ENCODE assay signal across 1 cellular context in genomic region chr17:81722184-81723120, GRCh38.
TF ChIP-seq lines count a peak whose summit lies in the region.

No MANE protein-coding gene starts in this region.

TF ChIP-seq in HepG2, 621 proteins besides CTCF, POLR2A, EP300 and RAD21 (continued from another document and continues in another):
- TF ChIP-seq ZBTB33 (CRISPR knock-in tag; IDR thresholded peaks at IDR 0.05) (no peak), ZNF362 (CRISPR knock-in tag; IDR thresholded peaks at IDR 0.05; ENCODE audit: borderline replicate concordance) (peak; percentile 79; the same call in 1 of the 2 replicates), ZNF576 (CRISPR knock-in tag; IDR thresholded peaks at IDR 0.05) (no peak), ZNF276 (CRISPR knock-in tag; IDR thresholded peaks at IDR 0.05; ENCODE audit: low read depth) (no peak), SALL2 (CRISPR knock-in tag; IDR thresholded peaks at IDR 0.05) (0 out of 2 replicates have a peak, but pooled peaks have one; percentile 30), ZC3H13 (CRISPR knock-in tag; IDR thresholded peaks at IDR 0.05) (peak; percentile 90), ZNF687 (CRISPR knock-in tag; IDR thresholded peaks at IDR 0.05) (peak; percentile 57), MED8 (CRISPR knock-in tag; IDR thresholded peaks at IDR 0.05; ENCODE audit: insufficient replicate concordance) (peak; percentile 39), DZIP1 (CRISPR knock-in tag; IDR thresholded peaks at IDR 0.05) (0 out of 2 replicates have a peak, but pooled peaks have one; percentile 49), RBM22 (optimal IDR thresholded peaks at IDR 0.05; ENCODE audit: low read length) (peak; percentile 79), MXD1 (CRISPR knock-in tag; IDR thresholded peaks at IDR 0.05) (0 out of 2 replicates have a peak, but pooled peaks have one; percentile 38), ZNF605 (CRISPR knock-in tag; IDR thresholded peaks at IDR 0.05) (peak; percentile 81), UBTF (CRISPR knock-in tag; IDR thresholded peaks at IDR 0.05) (peak; percentile 31; the same call in 1 of the 2 replicates), ZBTB7A (CRISPR knock-in tag; IDR thresholded peaks at IDR 0.05) (0 out of 2 replicates have a peak, but pooled peaks have one; percentile 30), ZNF652 (CRISPR knock-in tag; IDR thresholded peaks at IDR 0.05; ENCODE audit: borderline replicate concordance, low read depth) (no peak), TOPORS (CRISPR knock-in tag; IDR thresholded peaks at IDR 0.05) (peak; percentile 65; the same call in 1 of the 2 replicates), MAFK (conservative IDR thresholded peaks at IDR 0.05 in 1 of 2, IDR thresholded peaks at IDR 0.05 in 1 of 2; ENCODE audit: low read length in 2 of 2) (peak; percentile 100), MED1 (CRISPR knock-in tag; IDR thresholded peaks at IDR 0.05) (0 out of 2 replicates have a peak, but pooled peaks have one; percentile 25), SOX6 (IDR thresholded peaks at IDR 0.05) (no peak), SOX6 (CRISPR knock-in tag; IDR thresholded peaks at IDR 0.05) (peak; percentile 25; the same call in 1 of the 2 replicates), TBX2 (CRISPR knock-in tag; IDR thresholded peaks at IDR 0.05; ENCODE audit: borderline replicate concordance) (peak; percentile 32; the same call in 1 of the 2 replicates), ZIK1 (CRISPR knock-in tag; IDR thresholded peaks at IDR 0.05; ENCODE audit: borderline replicate concordance, low read depth) (no peak), HIC2 (CRISPR knock-in tag; IDR thresholded peaks at IDR 0.05; ENCODE audit: low read depth) (peak; percentile 64; the same call in 1 of the 2 replicates), MAZ (IDR thresholded peaks at IDR 0.05; ENCODE audit: borderline replicate concordance, low read depth, low read length) (0 out of 2 replicates have a peak, but pooled peaks have one; percentile 8), MAZ (CRISPR knock-in tag; IDR thresholded peaks at IDR 0.05; ENCODE audit: low read depth) (no peak), IRF1 (CRISPR knock-in tag; IDR thresholded peaks at IDR 0.05; ENCODE audit: low read depth) (no peak), RFX5 (IDR thresholded peaks at IDR 0.05; ENCODE audit: low read depth, low read length) (peak; percentile 77; the same call in 1 of the 2 replicates), ZSCAN21 (CRISPR knock-in tag; IDR thresholded peaks at IDR 0.05; ENCODE audit: borderline replicate concordance) (peak; percentile 54; the same call in 1 of the 2 replicates), BCL3 (CRISPR knock-in tag; IDR thresholded peaks at IDR 0.05) (0 out of 2 replicates have a peak, but pooled peaks have one; percentile 66), KLF11 (CRISPR knock-in tag; IDR thresholded peaks at IDR 0.05) (0 out of 2 replicates have a peak, but pooled peaks have one; percentile 45), ZFP91 (CRISPR knock-in tag; IDR thresholded peaks at IDR 0.05; ENCODE audit: borderline replicate concordance) (peak; percentile 53; the same call in 1 of the 2 replicates), ZNF44 (CRISPR knock-in tag; IDR thresholded peaks at IDR 0.05) (peak; percentile 89), TAF1 (CRISPR knock-in tag; IDR thresholded peaks at IDR 0.05) (peak; percentile 38; the same call in 1 of the 2 replicates)
